ENCODE assay signal across 2 cellular contexts in genomic region chr11:107609384-107610218, GRCh38.
TF ChIP-seq lines count a peak whose summit lies in the region.

No MANE protein-coding gene starts in this region.

TF ChIP-seq in GM23338, 12 proteins besides CTCF, POLR2A, EP300 and RAD21:
- TF ChIP-seq, protein P1, sequence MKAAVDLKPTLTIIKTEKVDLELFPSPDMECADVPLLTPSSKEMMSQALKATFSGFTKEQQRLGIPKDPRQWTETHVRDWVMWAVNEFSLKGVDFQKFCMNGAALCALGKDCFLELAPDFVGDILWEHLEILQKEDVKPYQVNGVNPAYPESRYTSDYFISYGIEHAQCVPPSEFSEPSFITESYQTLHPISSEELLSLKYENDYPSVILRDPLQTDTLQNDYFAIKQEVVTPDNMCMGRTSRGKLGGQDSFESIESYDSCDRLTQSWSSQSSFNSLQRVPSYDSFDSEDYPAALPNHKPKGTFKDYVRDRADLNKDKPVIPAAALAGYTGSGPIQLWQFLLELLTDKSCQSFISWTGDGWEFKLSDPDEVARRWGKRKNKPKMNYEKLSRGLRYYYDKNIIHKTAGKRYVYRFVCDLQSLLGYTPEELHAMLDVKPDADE (IDR thresholded peaks at IDR 0.05): no peak
- no peak for TF ChIP-seq ZNF331 (CRISPR knock-in tag; IDR thresholded peaks at IDR 0.05; ENCODE audit: low read depth)
- TF ChIP-seq REST (IDR thresholded peaks at IDR 0.05; ENCODE audit: unreplicated experiment): no peak
- no peak for TF ChIP-seq ZNF462 (CRISPR knock-in tag; IDR thresholded peaks at IDR 0.05)
- TF ChIP-seq STAT1 (IDR thresholded peaks at IDR 0.05; ENCODE audit: unreplicated experiment): no peak
- no peak for TF ChIP-seq CREB1 (CRISPR knock-in tag; IDR thresholded peaks at IDR 0.05; ENCODE audit: low read depth)
- TF ChIP-seq NANOG (IDR thresholded peaks at IDR 0.05; ENCODE audit: borderline replicate concordance): no peak
- TF ChIP-seq EZH2 (IDR thresholded peaks at IDR 0.05; ENCODE audit: low read depth, unreplicated experiment): no peak
- no peak for TF ChIP-seq ZNF114 (CRISPR knock-in tag; IDR thresholded peaks at IDR 0.05)
- no peak for TF ChIP-seq EZH2phosphoT487 (IDR thresholded peaks at IDR 0.05; ENCODE audit: unreplicated experiment)
- TF ChIP-seq JUNB (IDR thresholded peaks at IDR 0.05; ENCODE audit: unreplicated experiment): no peak
- TF ChIP-seq POLR2AphosphoS5 (IDR thresholded peaks at IDR 0.05; ENCODE audit: low read depth): no peak
TF ChIP-seq in GM23338: peak in this region for 0.

TF ChIP-seq in HepG2, 621 proteins besides CTCF, POLR2A, EP300 and RAD21:
- TF ChIP-seq TCF12 (IDR thresholded peaks at IDR 0.05) (no peak), TCF12 (CRISPR knock-in tag; IDR thresholded peaks at IDR 0.05) (no peak), HNF4A (CRISPR knock-in tag; IDR thresholded peaks at IDR 0.05) (peak; percentile 19; the same call in 1 of the 2 replicates)
